Comparison of ENCODE assay signal across 1 cellular context in genomic region chr17:37506678-37507077, GRCh38.
TF ChIP-seq lines count a peak whose summit lies in the region.

No MANE protein-coding gene starts in this region.

TF ChIP-seq in GM23338, 12 proteins besides CTCF, POLR2A, EP300 and RAD21 (continued from another document):
- TF ChIP-seq ZNF462 (CRISPR knock-in tag; IDR thresholded peaks at IDR 0.05), result no peak
- TF ChIP-seq EZH2 (IDR thresholded peaks at IDR 0.05; ENCODE audit: low read depth, unreplicated experiment), result no peak
- TF ChIP-seq JUNB (IDR thresholded peaks at IDR 0.05; ENCODE audit: unreplicated experiment), result no peak
- no peak for TF ChIP-seq POLR2AphosphoS5 (IDR thresholded peaks at IDR 0.05; ENCODE audit: low read depth)
- TF ChIP-seq CREB1 (CRISPR knock-in tag; IDR thresholded peaks at IDR 0.05; ENCODE audit: low read depth), result no peak
